ENCODE assay signal across 8 cellular contexts in genomic region chr17:18681767-18682571, GRCh38. TPM values are rescaled to one million over a fixed set of nuclear protein-coding genes. Genes with fewer than 3 reads are reported as not detected.
DNase-seq lines count a peak whose midpoint lies in the region; ATAC-seq and TF ChIP-seq lines count a peak whose summit lies in the region.
"Not testable (repeated sequence)": the region's sequence is repeated elsewhere in the genome, so short reads cannot be mapped to it uniquely, and the experiment has no call there.

Gene FOXO3B, minus strand, starts transcription at chr17:18682314. Its CDS starts 663 bp downstream, at chr17:18681651.

- peak within 1 kb of the TSS; percentile 75 for H2AFZ ChIP-seq in Karpas-422 (ENCODE audit: low read length)

- H4K20me1 ChIP-seq in DOHH2 (ENCODE audit: control insufficient read depth, insufficient read depth, low read depth, low read length); Karpas-422 (ENCODE audit: insufficient read depth, low read depth, low read length): not testable (repeated sequence)

- H3K4me1 Mint-ChIP-seq in naive thymus-derived CD4-positive, alpha-beta T cell = peaks cover 2 to 21% (median 16%) of the 10 kb centered on the region in 7 donors

- peak within 1 kb of the TSS in 8 of 9 donors; percentile 36 to 90 (median 81) for H3K27ac Mint-ChIP-seq in naive thymus-derived CD4-positive, alpha-beta T cell

- peak; percentile 88 for ATAC-seq in naive thymus-derived CD4-positive, alpha-beta T cell

- peaks cover 0 to 14% (median 11%) of the 10 kb centered on the region in 5 donors for H3K36me3 Mint-ChIP-seq in naive thymus-derived CD4-positive, alpha-beta T cell

- peak within 1 kb of the TSS; percentile 65 to 96 (median 90) for H3K4me3 Mint-ChIP-seq in naive thymus-derived CD4-positive, alpha-beta T cell

- not testable (repeated sequence) for H3K27me3 ChIP-seq in DOHH2 (ENCODE audit: control insufficient read depth, low read length); Karpas-422 (ENCODE audit: low read length); naive thymus-derived CD4-positive, alpha-beta T cell (ENCODE audit: control insufficient read depth in 2 of 2, insufficient read depth in 2 of 2, low read length in 2 of 2)

- CTCF ChIA-PET in RWPE1 (lab: Yijun Ruan, JAX) = interaction anchor here (0.6 kb wide), 1 partner anchor 971 kb away, joined by 4 read pairs; no protein-coding TSS in a partner anchor
- CTCF ChIA-PET in naive thymus-derived CD4-positive, alpha-beta T cell (lab: Charles Lee) = not testable (repeated sequence)

- peaks cover 11% of the 10 kb centered on the region for H3K36me3 ChIP-seq in DOHH2 (ENCODE audit: control insufficient read depth, low read length)
- H3K36me3 ChIP-seq in Karpas-422 (ENCODE audit: insufficient read depth, low read length); naive thymus-derived CD4-positive, alpha-beta T cell (ENCODE audit: control insufficient read depth in 2 of 3, insufficient read depth in 3 of 3, low read length in 3 of 3): not testable (repeated sequence)

- peak; percentile 8 for DNase-seq in GOT3 (lab: John Stamatoyannopoulos, UW)
- peak; percentile 97 for DNase-seq in Karpas-422
- peak; percentile 60 for DNase-seq in RWPE1 (ENCODE audit: low spot score)
- peak; percentile 25 for DNase-seq in activated effector memory CD4-positive, alpha-beta T cell treated with Interleukin-2 at 50 U/mL for 16 hours
- DNase-seq in fibroblast of pulmonary artery (ENCODE audit: low read depth) = peak; percentile 84
- DNase-seq in naive thymus-derived CD4-positive, alpha-beta T cell = peak; percentile 9 to 76 (median 64)
- peak; percentile 26 for DNase-seq in stimulated activated CD8-positive, alpha-beta memory T cell treated with anti-CD3 and anti-CD28 coated beads, Interleukin-7, amount 100 ng/mL, for 24 hours (ENCODE audit: low read depth)

- peak within 1 kb of the TSS; percentile 80 for H3K9ac ChIP-seq in Karpas-422 (ENCODE audit: low read length)

- not testable (repeated sequence) for H3K79me2 ChIP-seq in DOHH2 (ENCODE audit: control insufficient read depth, low read length); Karpas-422 (ENCODE audit: low read length)

- H3K4me2 ChIP-seq in DOHH2 (ENCODE audit: low read length) (peak within 1 kb of the TSS; percentile 59), Karpas-422 (ENCODE audit: low read depth, low read length, poor library complexity, severe bottlenecking) (peak within 1 kb of the TSS; percentile 63)

- not testable (repeated sequence) for H3K9me3 Mint-ChIP-seq in naive thymus-derived CD4-positive, alpha-beta T cell

- POLR2A ChIA-PET in RWPE1 (lab: Yijun Ruan, JAX; ENCODE audit: low non-redundant PET); naive thymus-derived CD4-positive, alpha-beta T cell (lab: Charles Lee): not testable (repeated sequence)

- H3K9me2 ChIP-seq in DOHH2 (replicated peaks; ENCODE audit: control insufficient read depth, low read length); Karpas-422 (replicated peaks; ENCODE audit: insufficient read depth, low read length): not testable (repeated sequence)

- not testable (repeated sequence) for TF ChIP-seq CTCF in DOHH2 (IDR thresholded peaks at IDR 0.05; ENCODE audit: low read depth, low read length, poor library complexity, severe bottlenecking); RWPE1 (conservative IDR thresholded peaks at IDR 0.05; ENCODE audit: low read depth); fibroblast of pulmonary artery (IDR thresholded peaks at IDR 0.05; ENCODE audit: low read length, missing control alignments)

- intact Hi-C loops in naive thymus-derived CD4-positive, alpha-beta T cell (cut with micrococcal nuclease) = not testable (repeated sequence)

- not testable (repeated sequence) for H3K9me3 ChIP-seq in DOHH2 (ENCODE audit: control insufficient read depth, insufficient read depth, low read length); Karpas-422 (ENCODE audit: low read length); naive thymus-derived CD4-positive, alpha-beta T cell (ENCODE audit: control insufficient read depth in 2 of 3, low read length in 3 of 3)

- peak within 1 kb of the TSS; percentile 76 for H3K4me3 ChIP-seq in DOHH2 (ENCODE audit: low read length)
- H3K4me3 ChIP-seq in Karpas-422 (ENCODE audit: low read length) = peak within 1 kb of the TSS; percentile 69
- H3K4me3 ChIP-seq in fibroblast of pulmonary artery (replicated peaks; ENCODE audit: low read depth, low read length) = peak within 1 kb of the TSS; percentile 59
- peak within 1 kb of the TSS; percentile 60 for H3K4me3 ChIP-seq in naive thymus-derived CD4-positive, alpha-beta T cell (ENCODE audit: low read length)

- peak within 1 kb of the TSS; percentile 24; the same call in 1 of the 2 replicates for H3K27ac ChIP-seq in DOHH2 (ENCODE audit: low read depth, low read length)
- H3K27ac ChIP-seq in Karpas-422 (ENCODE audit: low read length); RWPE1: not testable (repeated sequence)
- H3K27ac ChIP-seq in naive thymus-derived CD4-positive, alpha-beta T cell (ENCODE audit: low read depth, low read length) = peak within 1 kb of the TSS; percentile 65

- H3F3A ChIP-seq in DOHH2 (ENCODE audit: control insufficient read depth, insufficient read depth) = not testable (repeated sequence)

- H3K27me3 Mint-ChIP-seq in naive thymus-derived CD4-positive, alpha-beta T cell = not testable (repeated sequence)

- peaks cover 13% of the 10 kb centered on the region for H3K4me1 ChIP-seq in DOHH2 (ENCODE audit: control insufficient read depth, low read length)
- not testable (repeated sequence) for H3K4me1 ChIP-seq in Karpas-422 (ENCODE audit: low read length); naive thymus-derived CD4-positive, alpha-beta T cell (ENCODE audit: control insufficient read depth in 2 of 2, insufficient read depth in 2 of 2, low read length in 2 of 2)

RNA-seq across cellular contexts. Expression of gene FOXO3B, which starts in this region (rescaled TPM):
- total RNA-seq in Karpas-422 (2014; rRNA removed; shearing (Covaris generic); ENCODE audit: low replicate concordance) = 3.8 and 7.5 TPM in 2 replicates
- 1 to 10 TPM; 3.8 to 9.6 (median 5.3) TPM for total RNA-seq in naive thymus-derived CD4-positive, alpha-beta T cell
- polyA plus RNA-seq in naive thymus-derived CD4-positive, alpha-beta T cell = 1 to 10 TPM; 2.4 to 3.8 TPM

Comparison
In these comparisons a context has a peak if more than half of its experiments do, and no peak if none do; other contexts are left out.
1. DNase-seq: peak in every context shown above with its lines; median percentile 97 in Karpas-422; 84 in fibroblast of pulmonary artery; 64 in naive thymus-derived CD4-positive, alpha-beta T cell; 60 in RWPE1; 26 in stimulated activated CD8-positive, alpha-beta memory T cell treated with anti-CD3 and anti-CD28 coated beads, Interleukin-7, amount 100 ng/mL, for 24 hours; 25 in activated effector memory CD4-positive, alpha-beta T cell treated with Interleukin-2 at 50 U/mL for 16 hours; 8 in GOT3.